ENCODE assay signal across 14 cellular contexts in the genomic region with DNA sequence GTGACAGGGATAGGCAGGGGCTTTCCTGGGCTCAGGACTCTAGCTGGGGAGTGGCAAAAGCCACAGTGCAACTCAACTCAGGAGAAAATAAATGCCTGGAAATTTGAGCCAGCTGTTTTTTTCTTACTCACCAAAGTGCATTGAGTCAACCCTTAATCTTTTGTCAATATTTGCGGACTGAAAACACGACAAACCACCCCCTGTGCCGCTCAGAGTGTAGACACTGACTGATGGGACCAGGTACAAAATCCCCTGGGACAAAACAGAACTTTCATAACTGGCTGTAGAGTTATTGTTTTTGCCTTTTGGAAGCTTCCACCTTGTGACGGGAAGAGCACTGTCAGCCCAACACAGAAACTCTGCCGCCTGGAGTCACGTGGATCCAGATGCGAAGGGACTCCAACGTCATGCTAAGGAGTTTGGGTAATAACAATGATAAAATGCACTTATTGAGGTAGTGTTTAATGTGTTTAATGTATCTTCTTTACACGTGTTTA.
DNase-seq lines count a peak whose midpoint lies in the region; ATAC-seq and TF ChIP-seq lines count a peak whose summit lies in the region.
"Had no signal": no experiment of that assay in that cellular context is flagged by ENCODE, and none has a peak within 500 bp of the region (broad histone marks: within the 10 kb centered on the region; RNA-seq: fewer than 3 reads in every experiment).

No MANE protein-coding gene starts in this region.

- H3K4me3 ChIP-seq in liver (ENCODE audit: low read depth in 1 of 3, low read length in 3 of 3): peak overlapping the region in 2 of 3 donors; percentile 7 to 45
- no peak overlapping the region for H3K4me3 ChIP-seq in mesendoderm (ENCODE audit: low read length)
- H3K4me3 ChIP-seq: BLaER1 had no signal

- no peak overlapping the region for H4K8ac ChIP-seq in mesendoderm (ENCODE audit: low read depth, low read length)

- TF ChIP-seq RAD21 in liver (IDR thresholded peaks at IDR 0.05): peak; percentile 72 to 78

- no peak overlapping the region for H2BK15ac ChIP-seq in mesendoderm (replicated peaks; ENCODE audit: low read depth)

- no peaks in the 10 kb centered on the region for H3K79me2 ChIP-seq in mesendoderm (ENCODE audit: control insufficient read depth, insufficient read depth, low read length)

- no peak overlapping the region for H2AK5ac ChIP-seq in mesendoderm (ENCODE audit: low read length)

- H3K4me3 Mint-ChIP-seq in Calu3 (ENCODE audit: low read depth, unreplicated experiment): peak overlapping the region; percentile 31
- no peak overlapping the region for H3K4me3 Mint-ChIP-seq in activated CD8-positive, alpha-beta T cell treated with anti-CD3 and anti-CD28 coated beads, Interleukin-2, amount 10 ng/mL, durations not matched to agents 7 days and 5 days
- H3K4me3 Mint-ChIP-seq in activated T-cell treated with anti-CD3 and anti-CD28 coated beads, Interleukin-2, amount 50 U/mL, for 24 hours: no peak overlapping the region
- H3K4me3 Mint-ChIP-seq: H9 had no signal

- CTCF ChIA-PET in Calu3 (lab: Charles Lee): interaction anchor here (0.8 to 1.2 kb wide), 4 partner anchors 9 to 170 kb away, joined by 3 to 4 read pairs (median 4); no protein-coding TSS in a partner anchor
- CTCF ChIA-PET in activated CD8-positive, alpha-beta T cell treated with anti-CD3 and anti-CD28 coated beads, Interleukin-2, amount 10 ng/mL, durations not matched to agents 7 days and 5 days (lab: Charles Lee): no interaction called here

- H3K36me3 Mint-ChIP-seq in Calu3 (ENCODE audit: insufficient read depth, unreplicated experiment): peaks cover 3% of the 10 kb centered on the region
- H3K36me3 Mint-ChIP-seq in activated CD8-positive, alpha-beta T cell treated with anti-CD3 and anti-CD28 coated beads, Interleukin-2, amount 10 ng/mL, durations not matched to agents 7 days and 5 days (ENCODE audit: low read depth): no peaks in the 10 kb centered on the region
- no peaks in the 10 kb centered on the region for H3K36me3 Mint-ChIP-seq in activated T-cell treated with anti-CD3 and anti-CD28 coated beads, Interleukin-2, amount 50 U/mL, for 24 hours (ENCODE audit: low read depth)

- peak overlapping the region; percentile 56 for H3K27ac Mint-ChIP-seq in Calu3 (ENCODE audit: unreplicated experiment)
- H3K27ac Mint-ChIP-seq in activated CD8-positive, alpha-beta T cell treated with anti-CD3 and anti-CD28 coated beads, Interleukin-2, amount 10 ng/mL, durations not matched to agents 7 days and 5 days: no peak overlapping the region
- no peak overlapping the region for H3K27ac Mint-ChIP-seq in activated T-cell treated with anti-CD3 and anti-CD28 coated beads, Interleukin-2, amount 50 U/mL, for 24 hours
- H3K27ac Mint-ChIP-seq: H9 had no signal

- H3K4me1 Mint-ChIP-seq in Calu3 (ENCODE audit: low read depth, unreplicated experiment): peaks cover 32% of the 10 kb centered on the region
- no peaks in the 10 kb centered on the region for H3K4me1 Mint-ChIP-seq in activated CD8-positive, alpha-beta T cell treated with anti-CD3 and anti-CD28 coated beads, Interleukin-2, amount 10 ng/mL, durations not matched to agents 7 days and 5 days (ENCODE audit: low read depth)
- no peaks in the 10 kb centered on the region for H3K4me1 Mint-ChIP-seq in activated T-cell treated with anti-CD3 and anti-CD28 coated beads, Interleukin-2, amount 50 U/mL, for 24 hours (ENCODE audit: low read depth)

- POLR2A ChIA-PET in activated CD8-positive, alpha-beta T cell treated with anti-CD3 and anti-CD28 coated beads, Interleukin-2, amount 10 ng/mL, durations not matched to agents 7 days and 5 days (lab: Charles Lee): no interaction called here

- TF ChIP-seq CTCF in Calu3 (IDR thresholded peaks at IDR 0.05; ENCODE audit: unreplicated experiment) (no peak), liver (IDR thresholded peaks at IDR 0.05; ENCODE audit: low read depth, low read length, missing input control) (no peak)

- H3K18ac ChIP-seq in mesendoderm (ENCODE audit: low read length): no peak overlapping the region

- WGBS in liver: 21% methylated on average over 9 of the region's 9 CpGs
- WGBS in mesendoderm (ENCODE audit: extremely low coverage, insufficient coverage, low lambda C conversion rate): no CpG with 5 or more reads among the region's 9 CpGs

- no peaks in the 10 kb centered on the region for H3K79me1 ChIP-seq in mesendoderm (ENCODE audit: low read length)

- H3K56ac ChIP-seq in mesendoderm (ENCODE audit: low read length): no peak overlapping the region

- H3K9me3 ChIP-seq in liver (ENCODE audit: control insufficient read depth in 4 of 4, low read length in 3 of 4): no peaks in the 10 kb centered on the region
- H3K9me3 ChIP-seq: BLaER1 had no signal

- no peak overlapping the region for H3K4me2 ChIP-seq in mesendoderm (ENCODE audit: low read length)
- H3K4me2 ChIP-seq: BLaER1 had no signal

- H3K27ac ChIP-seq in liver (ENCODE audit: low read depth in 1 of 2, low read length in 2 of 2) (peak overlapping the region; percentile 94 to 98), mesendoderm (ENCODE audit: low read depth, low read length) (no peak overlapping the region)
- H3K27ac ChIP-seq: BLaER1 had no signal

- H3K4me1 ChIP-seq in liver (ENCODE audit: control insufficient read depth in 4 of 4, insufficient read depth in 4 of 4, low read length in 3 of 4): peaks cover 3 to 44% (median 22%) of the 10 kb centered on the region in 4 donors
- H3K4me1 ChIP-seq in mesendoderm (ENCODE audit: control insufficient read depth, low read depth, low read length): peaks cover 2% of the 10 kb centered on the region

- H3K36me3 ChIP-seq in liver (ENCODE audit: control insufficient read depth in 4 of 4, insufficient read depth in 3 of 4, low read depth in 1 of 4, low read length in 3 of 4) (no peaks in the 10 kb centered on the region), mesendoderm (ENCODE audit: control insufficient read depth, insufficient read depth, low read length) (no peaks in the 10 kb centered on the region)
- H3K36me3 ChIP-seq: BLaER1 had no signal

- DNase-seq in Calu3 (peak; percentile 62), NCI-H1417 (lab: John Stamatoyannopoulos, UW) (peak; percentile 60 to 88 (median 74)), NCI-H774 (lab: John Stamatoyannopoulos, UW) (peak; percentile 67), mesendoderm (no peak)
- DNase-seq in activated CD8-positive, alpha-beta T cell treated with anti-CD3 and anti-CD28 coated beads, Interleukin-2, amount 10 ng/mL, durations not matched to agents 7 days and 5 days: no peak
- no peak for DNase-seq in activated T-cell treated with anti-CD3 and anti-CD28 coated beads, Interleukin-2, amount 50 U/mL, for 24 hours
- DNase-seq: activated CD8-positive, alpha-beta memory T cell treated with anti-CD3 and anti-CD28 coated beads, Interleukin-2, amount 50 U/mL, for 4 hours; H9; stimulated activated CD4-positive, alpha-beta T cell treated with anti-CD3 and anti-CD28 coated beads, Interleukin-4, amount 100 ng/mL, for 4 hours; stimulated activated naive CD8-positive, alpha-beta T cell treated with anti-CD3 and anti-CD28 coated beads, Interleukin-15, Interleukin-2, amounts not matched to agents 100 U/mL and 50 U/mL, for 24 hours had no signal

- H3K4ac ChIP-seq in mesendoderm (ENCODE audit: low read depth, low read length): no peak overlapping the region

- no peaks in the 10 kb centered on the region for H3K27me3 ChIP-seq in liver (ENCODE audit: control insufficient read depth in 4 of 4, insufficient read depth in 4 of 4, low read length in 3 of 4)
- H3K27me3 ChIP-seq in mesendoderm (ENCODE audit: insufficient read depth, low read length, poor library complexity): no peaks in the 10 kb centered on the region
- H3K27me3 ChIP-seq: BLaER1 had no signal

- H2BK5ac ChIP-seq in mesendoderm (ENCODE audit: low read length): no peak overlapping the region

- no peaks in the 10 kb centered on the region for H3K9me3 Mint-ChIP-seq in Calu3 (ENCODE audit: low read depth, unreplicated experiment)
- no peaks in the 10 kb centered on the region for H3K9me3 Mint-ChIP-seq in activated CD8-positive, alpha-beta T cell treated with anti-CD3 and anti-CD28 coated beads, Interleukin-2, amount 10 ng/mL, durations not matched to agents 7 days and 5 days (ENCODE audit: insufficient read depth)
- no peaks in the 10 kb centered on the region for H3K9me3 Mint-ChIP-seq in activated T-cell treated with anti-CD3 and anti-CD28 coated beads, Interleukin-2, amount 50 U/mL, for 24 hours

- H3K9ac ChIP-seq in liver (ENCODE audit: low read depth in 1 of 2, low read length in 2 of 2) (peak overlapping the region; percentile 44 to 92), mesendoderm (ENCODE audit: low read length) (no peak overlapping the region)
- H3K9ac ChIP-seq: BLaER1 had no signal

- H3K23ac ChIP-seq in mesendoderm (ENCODE audit: low read length): no peak overlapping the region

- no TSS peak for BruUV-seq in Calu3 (replicated peaks; lab: Mats Ljungman, UMichigan)

- no peak overlapping the region for H4K5ac ChIP-seq in mesendoderm (ENCODE audit: low read length)

- ATAC-seq in HG02852 (IDR thresholded peaks at IDR 0.05; ENCODE audit: unreplicated experiment): no peak
- ATAC-seq in activated CD8-positive, alpha-beta T cell treated with anti-CD3 and anti-CD28 coated beads, Interleukin-2, amount 10 ng/mL, durations not matched to agents 7 days and 5 days: no peak
- ATAC-seq: Right ventricle myocardium inferior; stimulated activated naive CD8-positive, alpha-beta T cell treated with anti-CD3 and anti-CD28 coated beads, Interleukin-15, Interleukin-2, amounts not matched to agents 100 U/mL and 50 U/mL, for 24 hours had no signal

- intact Hi-C loops in Calu3 (cut with micrococcal nuclease; ENCODE audit: unreplicated experiment): loop anchor here (5.0 to 10.0 kb wide), 2 partner anchors 103 to 290 kb away; no protein-coding TSS in a partner anchor

- no peaks in the 10 kb centered on the region for H3K27me3 Mint-ChIP-seq in Calu3 (ENCODE audit: unreplicated experiment)
- no peaks in the 10 kb centered on the region for H3K27me3 Mint-ChIP-seq in activated CD8-positive, alpha-beta T cell treated with anti-CD3 and anti-CD28 coated beads, Interleukin-2, amount 10 ng/mL, durations not matched to agents 7 days and 5 days (ENCODE audit: low read depth)
- no peaks in the 10 kb centered on the region for H3K27me3 Mint-ChIP-seq in activated T-cell treated with anti-CD3 and anti-CD28 coated beads, Interleukin-2, amount 50 U/mL, for 24 hours

- no peak overlapping the region for H2BK120ac ChIP-seq in mesendoderm (ENCODE audit: low read depth, low read length)

TF ChIP-seq in liver, 16 proteins besides CTCF, POLR2A, EP300 and RAD21 (continues in another document):
- peak; percentile 74 to 90 for TF ChIP-seq JUND (IDR thresholded peaks at IDR 0.05)
- TF ChIP-seq YY1 (IDR thresholded peaks at IDR 0.05): peak; percentile 70
- peak; percentile 97 for TF ChIP-seq FOXA1 (IDR thresholded peaks at IDR 0.05)
- peak; percentile 88 to 97 for TF ChIP-seq RXRA (IDR thresholded peaks at IDR 0.05)
- peak; percentile 53 for TF ChIP-seq TAF1 (conservative IDR thresholded peaks at IDR 0.05)
- peak; percentile 93 to 97 for TF ChIP-seq HNF4A (conservative IDR thresholded peaks at IDR 0.05)
- TF ChIP-seq, protein P1, sequence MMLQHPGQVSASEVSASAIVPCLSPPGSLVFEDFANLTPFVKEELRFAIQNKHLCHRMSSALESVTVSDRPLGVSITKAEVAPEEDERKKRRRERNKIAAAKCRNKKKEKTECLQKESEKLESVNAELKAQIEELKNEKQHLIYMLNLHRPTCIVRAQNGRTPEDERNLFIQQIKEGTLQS (IDR thresholded peaks at IDR 0.05): peak; percentile 64
- peak; percentile 15 for TF ChIP-seq NR2F2 (IDR thresholded peaks at IDR 0.05)

Comparison
In these comparisons a context has a peak if more than half of its experiments do, and no peak if none do; other contexts are left out.
1. DNase-seq: peak in Calu3 (single experiment), NCI-H1417 (3 of 3) and NCI-H774 (single experiment); none in activated CD8-positive, alpha-beta T cell treated with anti-CD3 and anti-CD28 coated beads, Interleukin-2, amount 10 ng/mL, durations not matched to agents 7 days and 5 days (single experiment), activated T-cell treated with anti-CD3 and anti-CD28 coated beads, Interleukin-2, amount 50 U/mL, for 24 hours (single experiment) and mesendoderm (single experiment).